Comparison of ENCODE assay signal across 13 cellular contexts in genomic region chr1:60573121-60573520, GRCh38.
DNase-seq lines count a peak whose midpoint lies in the region; ATAC-seq and TF ChIP-seq lines count a peak whose summit lies in the region.
"Had no signal": no experiment of that assay in that cellular context is flagged by ENCODE, and none has a peak within 500 bp of the region (broad histone marks: within the 10 kb centered on the region; RNA-seq: fewer than 3 reads in every experiment).

No MANE protein-coding gene starts in this region.

- H3K4me1 ChIP-seq in gastroesophageal sphincter (peaks cover 0 to 11% (median 0%) of the 10 kb centered on the region in 3 donors), stomach (peaks cover 0 to 27% (median 12%) of the 10 kb centered on the region in 4 donors)

- DNase-seq in NCI-H2029 treated with DMSO at 0.1 percent for 48 hours (lab: John Stamatoyannopoulos, UW) (peak; percentile 71), astrocyte of the spinal cord (ENCODE audit: low read depth, low spot score) (peak; percentile 66), stomach (no peak), NCI-H2081 treated with DMSO at 0.1 percent for 48 hours (lab: John Stamatoyannopoulos, UW) (no peak), occipital lobe (lab: John Stamatoyannopoulos, UW) (no peak), NCI-H524 (lab: John Stamatoyannopoulos, UW) (no peak)
- DNase-seq: activated CD4-positive, alpha-beta T cell treated with anti-CD3 and anti-CD28 coated beads, Interleukin-2, amount 50 U/mL, for 48 hours; naive thymus-derived CD8-positive, alpha-beta T cell; NCI-H1930; T-helper 17 cell had no signal

- H3K27me3 ChIP-seq in gastroesophageal sphincter (no peaks in the 10 kb centered on the region), stomach (no peaks in the 10 kb centered on the region)
- H3K27me3 ChIP-seq: tibial nerve had no signal

- H3K4me3 ChIP-seq in astrocyte of the spinal cord (ENCODE audit: low read depth, low read length), result no peak overlapping the region
- H3K4me3 ChIP-seq in gastroesophageal sphincter, result no peak overlapping the region
- H3K4me3 ChIP-seq in stomach, result no peak overlapping the region
- H3K4me3 ChIP-seq: tibial nerve had no signal

- H3K9me3 ChIP-seq in gastroesophageal sphincter (no peaks in the 10 kb centered on the region), stomach (no peaks in the 10 kb centered on the region)
- H3K9me3 ChIP-seq: tibial nerve had no signal

- intact Hi-C loops in stomach (cut with DNase I; ENCODE audit: low total_unique reads), result no loop called here

- TF ChIP-seq POLR2A in gastroesophageal sphincter (IDR thresholded peaks at IDR 0.05) (no peak), stomach (IDR thresholded peaks at IDR 0.05) (no peak)

- TF ChIP-seq CTCF in astrocyte of the spinal cord (IDR thresholded peaks at IDR 0.05; ENCODE audit: low read depth, low read length) (no peak), gastroesophageal sphincter (IDR thresholded peaks at IDR 0.05) (no peak), stomach (IDR thresholded peaks at IDR 0.05) (no peak)

- ATAC-seq in gastroesophageal sphincter (no peak), HG03175 (IDR thresholded peaks at IDR 0.05; ENCODE audit: unreplicated experiment) (no peak)
- ATAC-seq: naive thymus-derived CD8-positive, alpha-beta T cell; T-helper 17 cell had no signal

- WGBS in gastroesophageal sphincter (ENCODE audit: low coverage in 1 of 2), 2 donors, result 6 to 17% methylated on average over 1 of the region's 1 CpG
- 0 to 16% (median 6%) methylated on average over 1 of the region's 1 CpG for WGBS in stomach, 5 donors

- H3K36me3 ChIP-seq in gastroesophageal sphincter, result no peaks in the 10 kb centered on the region
- H3K36me3 ChIP-seq in stomach, result no peaks in the 10 kb centered on the region
- H3K36me3 ChIP-seq: tibial nerve had no signal

- H3K27ac ChIP-seq in gastroesophageal sphincter (no peak overlapping the region), stomach (peak overlapping the region in 3 of 5 donors; percentile 30 to 68 (median 60))
- H3K27ac ChIP-seq: tibial nerve had no signal

- in situ Hi-C loops in astrocyte of the spinal cord (cut with HindIII; ENCODE audit: low sequenced_read_pairs), result no loop called here

- peak; percentile 28 for TF ChIP-seq EP300 in gastroesophageal sphincter (IDR thresholded peaks at IDR 0.05)
- TF ChIP-seq EP300 in stomach (IDR thresholded peaks at IDR 0.05), result no peak

Comparison
In these comparisons a context has a peak if more than half of its experiments do, and no peak if none do; other contexts are left out.
1. DNase-seq: peak in NCI-H2029 treated with DMSO at 0.1 percent for 48 hours (single experiment) and astrocyte of the spinal cord (single experiment); none in stomach (single experiment), NCI-H2081 treated with DMSO at 0.1 percent for 48 hours (single experiment), occipital lobe (single experiment) and NCI-H524 (0 of 2).
2. H3K27ac ChIP-seq: peak in stomach (3 of 5); none in gastroesophageal sphincter (0 of 4).